In the genomic region with DNA sequence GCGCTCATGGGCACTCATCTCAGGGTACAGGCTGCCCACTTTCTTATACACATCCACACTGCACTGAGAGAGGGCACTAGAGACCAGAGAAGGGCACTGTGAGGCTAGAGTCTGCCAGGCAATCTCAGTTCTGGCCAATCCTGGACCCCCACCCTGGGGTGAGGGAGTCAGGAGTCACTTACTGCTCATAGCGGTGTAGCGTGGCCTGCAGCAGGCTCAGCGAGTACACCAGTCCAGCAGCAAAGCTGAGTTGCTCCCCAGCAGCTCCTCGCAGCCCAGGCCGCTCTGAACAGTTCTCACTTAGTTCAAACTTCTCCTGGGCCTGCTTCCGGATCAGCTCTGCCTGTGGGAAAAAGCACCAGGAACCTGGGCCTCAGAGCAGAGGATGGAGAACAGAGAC, we compare ENCODE assay signal across 26 cellular contexts. TPM values are rescaled to one million over a fixed set of nuclear protein-coding genes. Genes with fewer than 3 reads are reported as not detected.
DNase-seq lines count a peak whose midpoint lies in the region; ATAC-seq, FAIRE-seq and TF ChIP-seq lines count a peak whose summit lies in the region.
"Had no signal": no experiment of that assay in that cellular context is flagged by ENCODE, and none has a peak within 500 bp of the region (broad histone marks: within the 10 kb centered on the region; RNA-seq: fewer than 3 reads in every experiment).

No MANE protein-coding gene starts in this region.

- no peak for TF ChIP-seq POLR2A in sigmoid colon (IDR thresholded peaks at IDR 0.05)

- ATAC-seq in T-helper 17 cell (no peak), omental fat pad (ENCODE audit: low FRiP score) (no peak), pancreas (no peak)

- no peak for FAIRE-seq in pancreas (lab: Jason Lieb, UNC)
- FAIRE-seq: A204.1, D721Med, G401.6, GM12891, GM19239 had no signal

- H3K27me3 Mint-ChIP-seq in T-helper 17 cell: no peaks in the 10 kb centered on the region
- no peaks in the 10 kb centered on the region for H3K27me3 Mint-ChIP-seq in chondrocyte (ENCODE audit: low read depth)
- H3K27me3 Mint-ChIP-seq: CD4-positive, alpha-beta memory T cell; CD4-positive, CD25-positive, alpha-beta regulatory T cell had no signal

- TF ChIP-seq CTCF in chondrocyte (IDR thresholded peaks at IDR 0.05) (no peak), osteoblast (IDR thresholded peaks at IDR 0.05; ENCODE audit: extremely low read depth, low read depth, low read length) (no peak), sigmoid colon (IDR thresholded peaks at IDR 0.05) (no peak), omental fat pad (IDR thresholded peaks at IDR 0.05) (no peak), pancreas (IDR thresholded peaks at IDR 0.05) (no peak)

- intact Hi-C loops in sigmoid colon (cut with DNase I) (no loop called here), pancreas (cut with DNase I) (no loop called here)

- no peaks in the 10 kb centered on the region for H3K9me3 ChIP-seq in T-helper 17 cell (ENCODE audit: control insufficient read depth, low read length, poor library complexity, severe bottlenecking)
- no peaks in the 10 kb centered on the region for H3K9me3 ChIP-seq in osteoblast (ENCODE audit: low read depth, low read length)
- H3K9me3 ChIP-seq in sigmoid colon: no peaks in the 10 kb centered on the region
- no peaks in the 10 kb centered on the region for H3K9me3 ChIP-seq in pancreas
- H3K9me3 ChIP-seq: BE2C, BLaER1, Caco-2 had no signal

- H3K36me3 Mint-ChIP-seq in T-helper 17 cell (ENCODE audit: low read depth) (peaks cover 32% of the 10 kb centered on the region), chondrocyte (ENCODE audit: low read depth) (peaks cover 63% of the 10 kb centered on the region)

- 98% methylated on average over 7 of the region's 7 CpGs for WGBS in sigmoid colon, 2 donors
- 97 to 98% methylated on average over 7 of the region's 7 CpGs for WGBS in pancreas, 2 donors

- no peak for TF ChIP-seq EP300 in sigmoid colon (IDR thresholded peaks at IDR 0.05)

- H3K4me3 ChIP-seq in osteoblast (ENCODE audit: insufficient read depth, low read length) (no peak overlapping the region), sigmoid colon (no peak overlapping the region), pancreas (no peak overlapping the region)
- H3K4me3 ChIP-seq: BLaER1 had no signal

- H3K27ac ChIP-seq in osteoblast (ENCODE audit: low read depth, low read length) (no peak overlapping the region), sigmoid colon (no peak overlapping the region), pancreas (no peak overlapping the region)
- H3K27ac ChIP-seq: BLaER1 had no signal

- no peaks in the 10 kb centered on the region for H3K27me3 ChIP-seq in osteoblast (ENCODE audit: insufficient read depth, low read length)
- H3K27me3 ChIP-seq in sigmoid colon: no peaks in the 10 kb centered on the region
- no peaks in the 10 kb centered on the region for H3K27me3 ChIP-seq in pancreas
- H3K27me3 ChIP-seq: BE2C, BLaER1 had no signal

- H3K4me1 Mint-ChIP-seq in T-helper 17 cell: peaks cover 12% of the 10 kb centered on the region
- peaks cover under 1% of the 10 kb centered on the region for H3K4me1 Mint-ChIP-seq in chondrocyte (ENCODE audit: low read depth)
- H3K4me1 Mint-ChIP-seq: CD14-positive monocyte; CD4-positive, alpha-beta memory T cell; CD8-positive, alpha-beta memory T cell had no signal

- no peak overlapping the region for H3K4me2 ChIP-seq in osteoblast (ENCODE audit: insufficient read depth, low read length)
- H3K4me2 ChIP-seq: BLaER1 had no signal

- H3K27ac Mint-ChIP-seq in T-helper 17 cell (peak overlapping the region; percentile 24), chondrocyte (ENCODE audit: unreplicated experiment) (no peak overlapping the region)
- H3K27ac Mint-ChIP-seq: CD14-positive monocyte had no signal

- H3K9me3 Mint-ChIP-seq in chondrocyte (ENCODE audit: low read depth): no peaks in the 10 kb centered on the region
- H3K9me3 Mint-ChIP-seq: CD14-positive monocyte; CD4-positive, CD25-positive, alpha-beta regulatory T cell; CD8-positive, alpha-beta memory T cell had no signal

- H3K79me2 ChIP-seq in osteoblast (ENCODE audit: insufficient read depth, low read length): peaks cover 11% of the 10 kb centered on the region

- no peak overlapping the region for H2AFZ ChIP-seq in osteoblast (ENCODE audit: low read length)

- H4K20me1 ChIP-seq in osteoblast (ENCODE audit: insufficient read depth, low read length): peaks cover 8% of the 10 kb centered on the region

- H3K36me3 ChIP-seq in osteoblast (ENCODE audit: insufficient read depth, low read length) (peaks cover 88% of the 10 kb centered on the region), sigmoid colon (peaks cover 69 to 88% (median 85%) of the 10 kb centered on the region in 4 donors), pancreas (peaks cover 11 to 82% (median 55%) of the 10 kb centered on the region in 3 donors)

- H3K4me1 ChIP-seq in osteoblast (ENCODE audit: insufficient read depth, low read length) (peaks cover under 1% of the 10 kb centered on the region), sigmoid colon (peaks cover 0 to 4% (median 0%) of the 10 kb centered on the region in 4 donors), pancreas (no peaks in the 10 kb centered on the region)
- H3K4me1 ChIP-seq: BE2C, Caco-2 had no signal

- DNase-seq in T-helper 17 cell: no peak
- DNase-seq in chondrocyte (ENCODE audit: low spot score): peak; percentile 59
- peak; percentile 59 for DNase-seq in osteoblast (ENCODE audit: insufficient read length, low spot score, missing footprints)
- DNase-seq in sigmoid colon: peak; percentile 20
- no peak for DNase-seq in amniotic stem cell (lab: John Stamatoyannopoulos, UW)
- no peak for DNase-seq in omental fat pad (ENCODE audit: low spot score)
- no peak for DNase-seq in pancreas
- no peak for DNase-seq in NOMO-1 (lab: John Stamatoyannopoulos, UW; ENCODE audit: unreplicated experiment in 2 of 2)
- DNase-seq: 8988T; ACHN; BE2C; C1 segment of cervical spinal cord; Caco-2; Calu3; CD4-positive, alpha-beta memory T cell; CD4-positive, CD25-positive, alpha-beta regulatory T cell; CD8-positive, alpha-beta memory T cell; DMS79 treated with DMSO at 0.1 percent for 48 hours; GF-D8 had no signal

- H3K4me3 Mint-ChIP-seq in T-helper 17 cell: no peak overlapping the region
- H3K4me3 Mint-ChIP-seq in chondrocyte (ENCODE audit: unreplicated experiment): no peak overlapping the region
- H3K4me3 Mint-ChIP-seq: CD14-positive monocyte; CD4-positive, alpha-beta memory T cell; CD4-positive, CD25-positive, alpha-beta regulatory T cell; CD8-positive, alpha-beta memory T cell had no signal

RNA-seq across cellular contexts. Expression of gene DCTN1, which starts 12.3 kb away (rescaled TPM):
- total RNA-seq in T-helper 17 cell (10 to 100 TPM; 78.5 to 85.7 TPM), chondrocyte (157 to 167 TPM (median 161 TPM) in 3 replicates), osteoblast (135 and 177 TPM in 2 replicates), sigmoid colon (100 to 1,000 TPM in 3 of 4 donors, 10 to 100 TPM in 1; 99.2 to 137 (median 107) TPM), omental fat pad (100 to 1,000 TPM in 3 of 4 donors, 10 to 100 TPM in 1; 83.1 to 122 (median 114) TPM), pancreas (10 to 100 TPM; 37.7 to 64.3 (median 48.1) TPM)
- polyA plus RNA-seq in sigmoid colon (10 to 100 TPM; 67.3 to 93.2 (median 69.4) TPM), pancreas (10 to 100 TPM; 75.9 to 84.7 TPM)

RNA-seq across cellular contexts. Expression of gene SLC4A5, which starts 24.6 kb away (rescaled TPM):
- total RNA-seq in T-helper 17 cell (10 to 100 TPM in 1 of 2 donors, 1 to 10 TPM in 1; 9.1 to 10.5 TPM), chondrocyte (0.65 to 2.2 TPM (median 1.2 TPM) in 3 replicates), osteoblast (0.36 and 2.7 TPM in 2 replicates), sigmoid colon (10 to 100 TPM in 1 of 4 donors, 1 to 10 TPM in 3; 1.5 to 12.2 (median 3.6) TPM), omental fat pad (1 to 10 TPM; 1.2 to 3.0 (median 1.6) TPM), pancreas (1 to 10 TPM in 5 of 6 donors, under 1 TPM in 1; 0.60 to 2.2 (median 1.4) TPM)
- polyA plus RNA-seq in sigmoid colon (1 to 10 TPM in 1 of 3 donors, under 1 TPM in 2; under 0.01 to 1.8 (median 0.23) TPM), pancreas (1 to 10 TPM; 1.2 to 1.8 TPM)

RNA-seq across cellular contexts. Expression of gene C2orf81, which starts 53.6 kb away (rescaled TPM):
- total RNA-seq in T-helper 17 cell (1 to 10 TPM; 2.9 to 3.3 TPM), chondrocyte (1.3 to 3.4 TPM (median 1.5 TPM) in 3 replicates), osteoblast (0.72 and 1.5 TPM in 2 replicates), sigmoid colon (1 to 10 TPM in 3 of 4 donors, not detected in 1; 1.4 to 2.2 (median 2.0) TPM), omental fat pad (1 to 10 TPM in 2 of 4 donors, under 1 TPM in 2; 0.48 to 1.4 (median 1.0) TPM), pancreas (1 to 10 TPM in 5 of 6 donors, under 1 TPM in 1; 0.87 to 2.7 (median 1.5) TPM)
- polyA plus RNA-seq in sigmoid colon (1 to 10 TPM in 2 of 3 donors, under 1 TPM in 1; 0.46 to 2.0 (median 1.8) TPM), pancreas (1 to 10 TPM; 5.4 to 6.5 TPM)

RNA-seq across cellular contexts. Expression of gene WDR54, which starts 53.7 kb away (rescaled TPM):
- 10 to 100 TPM; 33.6 to 42.8 TPM for total RNA-seq in T-helper 17 cell
- 10.4 to 11.2 TPM (median 11.0 TPM) in 3 replicates for total RNA-seq in chondrocyte
- 21.2 and 23.9 TPM in 2 replicates for total RNA-seq in osteoblast
- total RNA-seq in sigmoid colon: 10 to 100 TPM in 2 of 4 donors, 1 to 10 TPM in 2; 7.5 to 13.3 (median 9.8) TPM
- polyA plus RNA-seq in sigmoid colon: 10 to 100 TPM in 1 of 3 donors, 1 to 10 TPM in 2; 3.0 to 13.6 (median 3.2) TPM
- 10 to 100 TPM in 1 of 4 donors, 1 to 10 TPM in 3; 3.0 to 10.5 (median 6.1) TPM for total RNA-seq in omental fat pad
- 1 to 10 TPM; 3.1 to 6.2 (median 3.7) TPM for total RNA-seq in pancreas
- 10 to 100 TPM in 1 of 2 donors, 1 to 10 TPM in 1; 6.6 to 22.8 TPM for polyA plus RNA-seq in pancreas

Comparison
In these comparisons a context has a peak if more than half of its experiments do, and no peak if none do; other contexts are left out.
1. DNase-seq: peak in chondrocyte (single experiment), osteoblast (single experiment) and sigmoid colon (single experiment); none in T-helper 17 cell (0 of 3), amniotic stem cell (single experiment), omental fat pad (single experiment), pancreas (0 of 6) and NOMO-1 (0 of 2).